ENCODE assay signal across 8 cellular contexts in the genomic region with DNA sequence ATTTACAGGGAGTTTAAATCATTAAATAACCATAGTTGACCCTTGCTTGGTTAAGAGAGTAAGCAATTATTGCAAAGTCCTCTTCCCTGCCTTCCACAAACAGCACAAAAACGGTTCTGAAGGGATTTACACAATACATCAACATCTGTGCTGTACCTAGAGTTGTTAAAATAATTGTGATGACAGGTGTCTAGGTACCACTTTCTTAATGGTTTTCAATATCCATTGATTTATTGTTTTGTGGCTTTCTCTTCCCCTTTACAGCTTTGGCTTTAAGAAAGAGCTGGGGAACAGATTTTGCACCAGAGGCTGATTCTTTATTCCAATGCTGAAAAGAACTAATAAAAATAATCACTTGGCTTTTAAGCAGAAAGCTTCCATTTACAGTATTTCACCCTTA. TPM values are rescaled to one million over a fixed set of nuclear protein-coding genes. Genes with fewer than 3 reads are reported as not detected.
A peak's percentile ranks its signal among the peaks of the same experiment; 100 is the strongest.
DNase-seq lines count a peak whose midpoint lies in the region; ATAC-seq and TF ChIP-seq lines count a peak whose summit lies in the region.

No MANE protein-coding gene starts in this region.

- peaks cover 31% of the 10 kb centered on the region for H3K79me2 ChIP-seq in KMS-11 (ENCODE audit: insufficient read depth, low read depth)

- CTCF ChIA-PET in BJ (lab: Yijun Ruan, JAX), result interaction anchor here (1.2 to 1.3 kb wide), 2 partner anchors 717 to 1033 kb away, joined by 4 to 5 read pairs; no protein-coding TSS in a partner anchor
- CTCF ChIA-PET in naive thymus-derived CD4-positive, alpha-beta T cell (lab: Charles Lee), result no interaction called here

- peaks cover 12 to 31% (median 27%) of the 10 kb centered on the region in 7 donors for H3K4me1 Mint-ChIP-seq in naive thymus-derived CD4-positive, alpha-beta T cell
- H3K4me1 Mint-ChIP-seq in natural killer cell treated with Interleukin-12 subunit alpha and Interleukin-12 subunit beta and Interleukin-15 and Interleukin-18, amount 100 ng/mL, for 72 hours (ENCODE audit: low read depth in 2 of 2), result peaks cover 19 to 24% of the 10 kb centered on the region in 2 donors

- peaks cover 0 to 3% (median 0%) of the 10 kb centered on the region in 5 donors for H3K36me3 Mint-ChIP-seq in naive thymus-derived CD4-positive, alpha-beta T cell
- H3K36me3 Mint-ChIP-seq in natural killer cell treated with Interleukin-12 subunit alpha and Interleukin-12 subunit beta and Interleukin-15 and Interleukin-18, amount 100 ng/mL, for 72 hours, result no peaks in the 10 kb centered on the region

- H3K27me3 Mint-ChIP-seq in naive thymus-derived CD4-positive, alpha-beta T cell, result peaks cover 36 to 51% (median 44%) of the 10 kb centered on the region in 5 donors
- peaks cover 10 to 12% of the 10 kb centered on the region in 2 donors for H3K27me3 Mint-ChIP-seq in natural killer cell treated with Interleukin-12 subunit alpha and Interleukin-12 subunit beta and Interleukin-15 and Interleukin-18, amount 100 ng/mL, for 72 hours

- no peak overlapping the region for H3K4me3 Mint-ChIP-seq in naive thymus-derived CD4-positive, alpha-beta T cell
- no peak overlapping the region for H3K4me3 Mint-ChIP-seq in natural killer cell treated with Interleukin-12 subunit alpha and Interleukin-12 subunit beta and Interleukin-15 and Interleukin-18, amount 100 ng/mL, for 72 hours

- no peak overlapping the region for H3K27ac ChIP-seq in KMS-11
- no peak overlapping the region for H3K27ac ChIP-seq in naive thymus-derived CD4-positive, alpha-beta T cell (ENCODE audit: low read depth, low read length)

- H3K4me1 ChIP-seq in KMS-11 (ENCODE audit: low read depth, poor library complexity, severe bottlenecking), result peaks cover 17% of the 10 kb centered on the region
- peaks cover 20 to 21% of the 10 kb centered on the region in 2 donors for H3K4me1 ChIP-seq in naive thymus-derived CD4-positive, alpha-beta T cell (ENCODE audit: control insufficient read depth in 2 of 2, insufficient read depth in 2 of 2, low read length in 2 of 2)

- ATAC-seq in naive thymus-derived CD4-positive, alpha-beta T cell, result no peak
- no peak for ATAC-seq in GM18867 (IDR thresholded peaks at IDR 0.05; ENCODE audit: unreplicated experiment)
- no peak for ATAC-seq in HG02610 (IDR thresholded peaks at IDR 0.05; ENCODE audit: unreplicated experiment)
- no peak for ATAC-seq in natural killer cell treated with Interleukin-12 subunit alpha and Interleukin-12 subunit beta and Interleukin-15 and Interleukin-18, amount 100 ng/mL, for 72 hours

- H3K9me3 ChIP-seq in naive thymus-derived CD4-positive, alpha-beta T cell (ENCODE audit: control insufficient read depth in 2 of 3, low read length in 3 of 3), result no peaks in the 10 kb centered on the region

- no peak overlapping the region for H3K27ac Mint-ChIP-seq in naive thymus-derived CD4-positive, alpha-beta T cell
- H3K27ac Mint-ChIP-seq in natural killer cell treated with Interleukin-12 subunit alpha and Interleukin-12 subunit beta and Interleukin-15 and Interleukin-18, amount 100 ng/mL, for 72 hours, result no peak overlapping the region

- peak overlapping the region; percentile 65 for H3K4me2 ChIP-seq in KMS-11

- no peak for DNase-seq in BJ (ENCODE audit: low read depth)
- DNase-seq in cardiac fibroblast (ENCODE audit: low read depth in 2 of 2), result no peak
- DNase-seq in naive thymus-derived CD4-positive, alpha-beta T cell, result no peak
- DNase-seq in posterior cingulate gyrus, result no peak
- DNase-seq in natural killer cell treated with Interleukin-12 subunit alpha and Interleukin-12 subunit beta and Interleukin-15 and Interleukin-18, amount 100 ng/mL, for 72 hours (ENCODE audit: low spot score), result no peak

- H2AFZ ChIP-seq in KMS-11 (ENCODE audit: low read depth), result peak overlapping the region; percentile 88

- no peaks in the 10 kb centered on the region for H4K20me1 ChIP-seq in KMS-11 (ENCODE audit: insufficient read depth)

- POLR2A ChIA-PET in BJ (lab: Charles Lee), result interaction anchor here (0.6 to 1.0 kb wide), 2 partner anchors 1013 to 1029 kb away, joined by 4 to 5 read pairs; no protein-coding TSS in a partner anchor
- POLR2A ChIA-PET in naive thymus-derived CD4-positive, alpha-beta T cell (lab: Charles Lee), result no interaction called here

- intact Hi-C loops in naive thymus-derived CD4-positive, alpha-beta T cell (cut with micrococcal nuclease), result loop anchor here in 1 of 2 donors (5.0 kb wide), 1 partner anchor 1381 kb away; the partner anchor contains the start of gene MBOAT1
- intact Hi-C loops in posterior cingulate gyrus (cut with DNase I), result loop anchor here (10.0 kb wide), 1 partner anchor 1852 kb away; no protein-coding TSS in a partner anchor

- peaks cover 0 to 4% (median 0%) of the 10 kb centered on the region in 11 donors for H3K9me3 Mint-ChIP-seq in naive thymus-derived CD4-positive, alpha-beta T cell
- H3K9me3 Mint-ChIP-seq in natural killer cell treated with Interleukin-12 subunit alpha and Interleukin-12 subunit beta and Interleukin-15 and Interleukin-18, amount 100 ng/mL, for 72 hours, result no peaks in the 10 kb centered on the region

- no peaks in the 10 kb centered on the region for H3K27me3 ChIP-seq in BJ (ENCODE audit: control insufficient read depth, insufficient read depth, low read length)
- no peaks in the 10 kb centered on the region for H3K27me3 ChIP-seq in KMS-11 (ENCODE audit: insufficient read depth, low read depth)
- peaks cover 10 to 22% of the 10 kb centered on the region in 2 donors for H3K27me3 ChIP-seq in naive thymus-derived CD4-positive, alpha-beta T cell (ENCODE audit: control insufficient read depth in 2 of 2, insufficient read depth in 2 of 2, low read length in 2 of 2)

- H3K9ac ChIP-seq in KMS-11, result no peak overlapping the region

- H3K36me3 ChIP-seq in BJ (ENCODE audit: control insufficient read depth, insufficient read depth, low read length), result no peaks in the 10 kb centered on the region
- no peaks in the 10 kb centered on the region for H3K36me3 ChIP-seq in KMS-11 (ENCODE audit: insufficient read depth)
- peaks cover 0 to 6% (median 0%) of the 10 kb centered on the region in 3 experiments for H3K36me3 ChIP-seq in naive thymus-derived CD4-positive, alpha-beta T cell (ENCODE audit: control insufficient read depth in 2 of 3, insufficient read depth in 3 of 3, low read length in 3 of 3)

- peak overlapping the region; percentile 64 for H3K4me3 ChIP-seq in BJ (ENCODE audit: low read depth, low read length)
- H3K4me3 ChIP-seq in KMS-11 (IDR thresholded peaks at IDR 0.05; ENCODE audit: insufficient read depth, low read depth, low read length), result no peak overlapping the region
- peak overlapping the region; percentile 31 to 92 for H3K4me3 ChIP-seq in cardiac fibroblast (replicated peaks in 1 of 2; ENCODE audit: low read depth in 2 of 2, low read length in 2 of 2)
- H3K4me3 ChIP-seq in naive thymus-derived CD4-positive, alpha-beta T cell (ENCODE audit: low read length), result peak overlapping the region; percentile 59

- no peak for TF ChIP-seq CTCF in BJ (IDR thresholded peaks at IDR 0.05; ENCODE audit: insufficient read depth, low read depth, low read length)
- no peak for TF ChIP-seq CTCF in KMS-11 (conservative IDR thresholded peaks at IDR 0.05; ENCODE audit: low read depth, low read length)
- TF ChIP-seq CTCF in cardiac fibroblast (IDR thresholded peaks at IDR 0.05; ENCODE audit: low read depth, low read length), result no peak

RNA-seq across cellular contexts. Expression of gene SOX4, which starts 0.6 kb away (rescaled TPM):
- 2.4 and 2.9 TPM in 2 replicates for polyA plus RNA-seq in BJ (2011; rRNA removed)
- polyA minus RNA-seq in BJ (2011; rRNA and poly(A)+ RNA removed), result 2.5 and 3.1 TPM in 2 replicates
- total RNA-seq in naive thymus-derived CD4-positive, alpha-beta T cell, result 10 to 100 TPM in 1 of 5 experiments, 1 to 10 TPM in 3, under 1 TPM in 1; 0.73 to 11.0 (median 1.4) TPM
- polyA plus RNA-seq in naive thymus-derived CD4-positive, alpha-beta T cell, result 1 to 10 TPM; 1.0 to 1.5 TPM
- total RNA-seq in natural killer cell treated with Interleukin-12 subunit alpha and Interleukin-12 subunit beta and Interleukin-15 and Interleukin-18, amount 100 ng/mL, for 72 hours, result 1 to 10 TPM in 1 of 2 donors, under 1 TPM in 1; 0.98 to 1.5 TPM
